ENCODE assay signal across 8 cellular contexts in genomic region chr5:52693279-52693678, GRCh38.
DNase-seq lines count a peak whose midpoint lies in the region; ATAC-seq lines count a peak whose summit lies in the region.

No MANE protein-coding gene starts in this region.

- H3K4me1 Mint-ChIP-seq in activated T-cell treated with anti-CD3 and anti-CD28 coated beads, Interleukin-2, amount 50 U/mL, for 24 hours (ENCODE audit: low read depth) = peaks cover 6% of the 10 kb centered on the region
- no peaks in the 10 kb centered on the region for H3K4me1 Mint-ChIP-seq in activated T-cell treated with anti-CD3 and anti-CD28 coated beads, Interleukin-2, amount 50 U/mL, for 72 hours (ENCODE audit: low read depth)
- H3K4me1 Mint-ChIP-seq in stimulated activated naive B cell treated with anti-CD40 and anti-IgM and Interleukin-4, amounts not matched to agents 10 μg/mL and 1 μg/mL and 100 μg/mL, for 72 hours = no peaks in the 10 kb centered on the region

- H3K4me1 ChIP-seq in right cardiac atrium (ENCODE audit: control insufficient read depth, insufficient read depth, low read length) = no peaks in the 10 kb centered on the region

- H3K27me3 Mint-ChIP-seq in activated T-cell treated with anti-CD3 and anti-CD28 coated beads, Interleukin-2, amount 50 U/mL, for 24 hours = no peaks in the 10 kb centered on the region
- H3K27me3 Mint-ChIP-seq in activated T-cell treated with anti-CD3 and anti-CD28 coated beads, Interleukin-2, amount 50 U/mL, for 72 hours (ENCODE audit: low read depth) = no peaks in the 10 kb centered on the region
- H3K27me3 Mint-ChIP-seq in stimulated activated naive B cell treated with anti-CD40 and anti-IgM and Interleukin-4, amounts not matched to agents 10 μg/mL and 1 μg/mL and 100 μg/mL, for 72 hours = peaks cover 0 to 5% of the 10 kb centered on the region in 2 donors

- H3K9me3 ChIP-seq in right cardiac atrium (ENCODE audit: control insufficient read depth, low read length) = no peaks in the 10 kb centered on the region

- no peak overlapping the region for H3K4me3 Mint-ChIP-seq in activated T-cell treated with anti-CD3 and anti-CD28 coated beads, Interleukin-2, amount 50 U/mL, for 24 hours
- no peak overlapping the region for H3K4me3 Mint-ChIP-seq in activated T-cell treated with anti-CD3 and anti-CD28 coated beads, Interleukin-2, amount 50 U/mL, for 72 hours
- no peak overlapping the region for H3K4me3 Mint-ChIP-seq in stimulated activated naive B cell treated with anti-CD40 and anti-IgM and Interleukin-4, amounts not matched to agents 10 μg/mL and 1 μg/mL and 100 μg/mL, for 72 hours

- H3K36me3 Mint-ChIP-seq in activated T-cell treated with anti-CD3 and anti-CD28 coated beads, Interleukin-2, amount 50 U/mL, for 24 hours (ENCODE audit: low read depth) = no peaks in the 10 kb centered on the region
- peaks cover 0 to 3% of the 10 kb centered on the region in 2 donors for H3K36me3 Mint-ChIP-seq in activated T-cell treated with anti-CD3 and anti-CD28 coated beads, Interleukin-2, amount 50 U/mL, for 72 hours (ENCODE audit: insufficient read depth in 2 of 2)
- H3K36me3 Mint-ChIP-seq in stimulated activated naive B cell treated with anti-CD40 and anti-IgM and Interleukin-4, amounts not matched to agents 10 μg/mL and 1 μg/mL and 100 μg/mL, for 72 hours = no peaks in the 10 kb centered on the region

- ATAC-seq in HG03442 (IDR thresholded peaks at IDR 0.05; ENCODE audit: unreplicated experiment) (peak; percentile 68), right cardiac atrium (peak in 1 of 2 donors; percentile 69), HG03521 (IDR thresholded peaks at IDR 0.05; ENCODE audit: unreplicated experiment) (no peak)
- ATAC-seq in activated T-cell treated with anti-CD3 and anti-CD28 coated beads, Interleukin-2, amount 50 U/mL, for 72 hours (replicated peaks in 1 of 2) = peak in 1 of 2 donors; percentile 38
- ATAC-seq in stimulated activated naive B cell treated with anti-CD40 and anti-IgM and Interleukin-4, amounts not matched to agents 10 μg/mL and 1 μg/mL and 100 μg/mL, for 72 hours (replicated peaks) = peak; percentile 27 to 51

- no peak overlapping the region for H3K27ac ChIP-seq in right cardiac atrium (ENCODE audit: low read length)

- no peak overlapping the region for H3K27ac Mint-ChIP-seq in activated T-cell treated with anti-CD3 and anti-CD28 coated beads, Interleukin-2, amount 50 U/mL, for 24 hours
- H3K27ac Mint-ChIP-seq in activated T-cell treated with anti-CD3 and anti-CD28 coated beads, Interleukin-2, amount 50 U/mL, for 72 hours = no peak overlapping the region
- H3K27ac Mint-ChIP-seq in stimulated activated naive B cell treated with anti-CD40 and anti-IgM and Interleukin-4, amounts not matched to agents 10 μg/mL and 1 μg/mL and 100 μg/mL, for 72 hours = no peak overlapping the region

- no peaks in the 10 kb centered on the region for H3K27me3 ChIP-seq in right cardiac atrium (ENCODE audit: control insufficient read depth, insufficient read depth)

- no peaks in the 10 kb centered on the region for H3K9me3 Mint-ChIP-seq in activated T-cell treated with anti-CD3 and anti-CD28 coated beads, Interleukin-2, amount 50 U/mL, for 24 hours
- peaks cover 0 to 1% of the 10 kb centered on the region in 2 donors for H3K9me3 Mint-ChIP-seq in activated T-cell treated with anti-CD3 and anti-CD28 coated beads, Interleukin-2, amount 50 U/mL, for 72 hours
- H3K9me3 Mint-ChIP-seq in stimulated activated naive B cell treated with anti-CD40 and anti-IgM and Interleukin-4, amounts not matched to agents 10 μg/mL and 1 μg/mL and 100 μg/mL, for 72 hours = no peaks in the 10 kb centered on the region

- intact Hi-C loops in right cardiac atrium (cut with DNase I) = loop anchor here in 3 of 4 donors (5.0 to 10.0 kb wide), 3 partner anchors 94 to 224 kb away; partner anchors contain the start of genes ITGA1 (in 1 of the 3) and PELO (in 1 of the 3)

- peak; percentile 19 for DNase-seq in activated T-cell treated with anti-CD3 and anti-CD28 coated beads for 1 hour (ENCODE audit: low read depth)
- no peak for DNase-seq in activated T-cell treated with anti-CD3 and anti-CD28 coated beads, Interleukin-2, amount 50 U/mL, for 24 hours
- peak; percentile 8 to 9 for DNase-seq in activated T-cell treated with anti-CD3 and anti-CD28 coated beads, Interleukin-2, amount 50 U/mL, for 72 hours
- peak; percentile 34 to 66 (median 50) for DNase-seq in right cardiac atrium
- DNase-seq in stimulated activated naive B cell treated with anti-CD40 and anti-IgM and Interleukin-4, amounts not matched to agents 10 μg/mL and 1 μg/mL and 100 μg/mL, for 72 hours = no peak
- no peak for DNase-seq in SHP77 treated with DMSO at 0.1 percent for 48 hours (lab: John Stamatoyannopoulos, UW)

- no peak overlapping the region for H3K4me3 ChIP-seq in right cardiac atrium (ENCODE audit: low read length)

Comparison
In these comparisons a context has a peak if more than half of its experiments do, and no peak if none do; other contexts are left out.
1. DNase-seq: peak in activated T-cell treated with anti-CD3 and anti-CD28 coated beads for 1 hour (single experiment), activated T-cell treated with anti-CD3 and anti-CD28 coated beads, Interleukin-2, amount 50 U/mL, for 72 hours (2 of 2) and right cardiac atrium (3 of 3); none in activated T-cell treated with anti-CD3 and anti-CD28 coated beads, Interleukin-2, amount 50 U/mL, for 24 hours (single experiment), stimulated activated naive B cell treated with anti-CD40 and anti-IgM and Interleukin-4, amounts not matched to agents 10 μg/mL and 1 μg/mL and 100 μg/mL, for 72 hours (single experiment) and SHP77 treated with DMSO at 0.1 percent for 48 hours (single experiment).